3 cellular contexts compared by ENCODE assay signal in the genomic region with DNA sequence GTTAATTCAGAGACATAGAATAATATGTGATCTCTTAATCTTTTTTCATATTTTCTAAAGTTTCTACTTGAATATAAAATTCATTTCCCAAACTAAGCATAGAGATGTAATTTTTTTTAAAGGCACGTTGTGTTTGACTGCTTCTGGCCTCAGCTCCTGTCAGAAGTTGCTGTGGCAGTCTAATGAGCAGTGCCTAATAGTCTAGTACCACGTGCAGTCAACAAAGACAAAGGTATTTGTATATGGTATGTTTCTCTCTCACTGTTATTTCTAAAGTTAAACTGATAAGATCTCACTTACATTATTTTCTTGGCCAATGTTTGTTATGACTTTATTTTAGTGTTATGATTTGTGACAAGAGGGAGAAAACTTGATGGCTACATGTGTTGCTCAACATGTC.
TF ChIP-seq lines count a peak whose summit lies in the region.

No MANE protein-coding gene starts in this region.

TF ChIP-seq in HEK293, 187 proteins besides CTCF, POLR2A, EP300 and RAD21 (continued from another document):
- TF ChIP-seq PRDM6 (tag by site-specific recombination; IDR thresholded peaks at IDR 0.05) (0 out of 2 replicates have a peak, but pooled peaks have one; percentile 36), KLF9 (tag by site-specific recombination; IDR thresholded peaks at IDR 0.05; ENCODE audit: low read depth) (no peak)
TF ChIP-seq in HEK293: peak in this region for 1.

TF ChIP-seq in SK-N-SH, 30 proteins besides CTCF, POLR2A, EP300 and RAD21 (continued from another document):
- TF ChIP-seq MXI1 (IDR thresholded peaks at IDR 0.05; ENCODE audit: low read depth, low read length) = peak; percentile 59
- no peak for TF ChIP-seq SIN3A (IDR thresholded peaks at IDR 0.05; ENCODE audit: borderline replicate concordance, low read depth, low read length)

TF ChIP-seq in HepG2, 621 proteins besides CTCF, POLR2A, EP300 and RAD21:
- TF ChIP-seq IRF1 (CRISPR knock-in tag; IDR thresholded peaks at IDR 0.05; ENCODE audit: low read depth) (no peak), XBP1 (CRISPR knock-in tag; IDR thresholded peaks at IDR 0.05) (no peak), ZNF660 (CRISPR knock-in tag; IDR thresholded peaks at IDR 0.05; ENCODE audit: borderline replicate concordance, low read depth) (no peak)
